Comparison of ENCODE assay signal across 17 cellular contexts in genomic region chr13:104001766-104002165, GRCh38.
A peak's percentile ranks its signal among the peaks of the same experiment; 100 is the strongest.
DNase-seq lines count a peak whose midpoint lies in the region; ATAC-seq and TF ChIP-seq lines count a peak whose summit lies in the region.
"Had no signal": no experiment of that assay in that cellular context is flagged by ENCODE, and none has a peak within 500 bp of the region (broad histone marks: within the 10 kb centered on the region; RNA-seq: fewer than 3 reads in every experiment).

No MANE protein-coding gene starts in this region.

- H2BK5ac ChIP-seq in neuronal stem cell (ENCODE audit: low read length): no peak overlapping the region

- no peak overlapping the region for H3K4me3 ChIP-seq in cardiac muscle cell
- H3K4me3 ChIP-seq in neuronal stem cell (ENCODE audit: low read length in 2 of 2): no peak overlapping the region
- H3K4me3 ChIP-seq: BLaER1, HAP-1 had no signal

- no peaks in the 10 kb centered on the region for H3K9me3 ChIP-seq in cardiac muscle cell (ENCODE audit: low read depth)
- H3K9me3 ChIP-seq in neuronal stem cell (replicated peaks in 1 of 2; ENCODE audit: control insufficient read depth in 2 of 2, insufficient read depth in 1 of 2, low read depth in 1 of 2, low read length in 2 of 2): no peaks in the 10 kb centered on the region
- H3K9me3 ChIP-seq: BLaER1, Caco-2, HAP-1 had no signal

- DNase-seq in cardiac muscle cell (ENCODE audit: low read depth in 1 of 2, low spot score in 1 of 2) (peak in 1 of 2 donors; percentile 28), left cardiac atrium (no peak), neuronal stem cell (ENCODE audit: low spot score) (no peak), NCI-H345 treated with DMSO at 0.1 percent for 48 hours (lab: John Stamatoyannopoulos, UW; ENCODE audit: unreplicated experiment) (no peak), activated gamma-delta T cell (lab: John Stamatoyannopoulos, UW) (no peak)
- DNase-seq: Caco-2; CD4-positive, CD25-positive, alpha-beta regulatory T cell; CD8-positive, alpha-beta T cell; DMS153; DND-41; GOT3; HFFc6 had no signal

- no peak overlapping the region for H3K9ac ChIP-seq in neuronal stem cell (ENCODE audit: low read depth, low read length, poor library complexity)
- H3K9ac ChIP-seq: BLaER1 had no signal

- ATAC-seq in left cardiac atrium: no peak
- ATAC-seq: CD8-positive, alpha-beta T cell had no signal

- no peak overlapping the region for H3K4ac ChIP-seq in neuronal stem cell (ENCODE audit: low read length)

- H2BK120ac ChIP-seq in neuronal stem cell (ENCODE audit: low read depth, low read length): no peak overlapping the region

- H3K36me3 ChIP-seq in cardiac muscle cell (no peaks in the 10 kb centered on the region), neuronal stem cell (replicated peaks in 1 of 2; ENCODE audit: control insufficient read depth in 2 of 2, insufficient read depth in 2 of 2, low read length in 2 of 2) (no peaks in the 10 kb centered on the region)
- H3K36me3 ChIP-seq: BLaER1, HAP-1 had no signal

- no peak overlapping the region for H3K4me2 ChIP-seq in neuronal stem cell (ENCODE audit: insufficient read depth, low read length, poor library complexity, severe bottlenecking)
- H3K4me2 ChIP-seq: BLaER1 had no signal

- intact Hi-C loops in left cardiac atrium (cut with DNase I): no loop called here

- H3K27me3 ChIP-seq in cardiac muscle cell (no peaks in the 10 kb centered on the region), neuronal stem cell (ENCODE audit: control insufficient read depth in 3 of 3, insufficient read depth in 3 of 3, low read depth in 1 of 3, low read length in 3 of 3) (no peaks in the 10 kb centered on the region)
- H3K27me3 ChIP-seq: BLaER1 had no signal

- H3K18ac ChIP-seq in neuronal stem cell (ENCODE audit: low read length): no peak overlapping the region

- H3K4me1 ChIP-seq in cardiac muscle cell (ENCODE audit: low read depth) (peaks cover 16% of the 10 kb centered on the region), neuronal stem cell (ENCODE audit: control insufficient read depth in 2 of 2, insufficient read depth in 1 of 2, low read depth in 1 of 2, low read length in 2 of 2) (peaks cover 2% of the 10 kb centered on the region in 2 donors)
- H3K4me1 ChIP-seq: Caco-2, HAP-1 had no signal

- no peak overlapping the region for H2BK15ac ChIP-seq in neuronal stem cell (ENCODE audit: low read length)

- no peak overlapping the region for H4K91ac ChIP-seq in neuronal stem cell (ENCODE audit: low read depth, low read length, poor library complexity)

- peak overlapping the region; percentile 62 for H2AFZ ChIP-seq in neuronal stem cell (ENCODE audit: low read length)

- no peak overlapping the region for H2BK12ac ChIP-seq in neuronal stem cell (ENCODE audit: low read length)

- H3K14ac ChIP-seq in neuronal stem cell (ENCODE audit: low read length): no peak overlapping the region

- no peak overlapping the region for H3K23ac ChIP-seq in neuronal stem cell (ENCODE audit: low read depth, low read length, poor library complexity)

- H3K27ac ChIP-seq in cardiac muscle cell: peak overlapping the region; percentile 55
- H3K27ac ChIP-seq in VCaP: peak overlapping the region; percentile 41; the same call in 1 of the 2 replicates
- no peak overlapping the region for H3K27ac ChIP-seq in neuronal stem cell (replicated peaks; ENCODE audit: low read length)
- H3K27ac ChIP-seq: 22Rv1, BLaER1, C4-2B had no signal

- TF ChIP-seq CTCF in cardiac muscle cell (IDR thresholded peaks at IDR 0.05; ENCODE audit: low read depth, low read length): no peak
- no peak for TF ChIP-seq CTCF in VCaP (conservative IDR thresholded peaks at IDR 0.05)

- no peak overlapping the region for H4K8ac ChIP-seq in neuronal stem cell (ENCODE audit: low read depth, low read length)

- H2AK5ac ChIP-seq in neuronal stem cell (ENCODE audit: low read depth, low read length): no peak overlapping the region

- no CpG with 5 or more reads among the region's 3 CpGs for WGBS in neuronal stem cell (ENCODE audit: extremely low coverage in 2 of 2, insufficient read length in 2 of 2, insufficient replicate concordance in 1 of 2), 2 donors

- no peaks in the 10 kb centered on the region for H3K79me1 ChIP-seq in neuronal stem cell (ENCODE audit: low read depth, low read length)
